In the genomic region with DNA sequence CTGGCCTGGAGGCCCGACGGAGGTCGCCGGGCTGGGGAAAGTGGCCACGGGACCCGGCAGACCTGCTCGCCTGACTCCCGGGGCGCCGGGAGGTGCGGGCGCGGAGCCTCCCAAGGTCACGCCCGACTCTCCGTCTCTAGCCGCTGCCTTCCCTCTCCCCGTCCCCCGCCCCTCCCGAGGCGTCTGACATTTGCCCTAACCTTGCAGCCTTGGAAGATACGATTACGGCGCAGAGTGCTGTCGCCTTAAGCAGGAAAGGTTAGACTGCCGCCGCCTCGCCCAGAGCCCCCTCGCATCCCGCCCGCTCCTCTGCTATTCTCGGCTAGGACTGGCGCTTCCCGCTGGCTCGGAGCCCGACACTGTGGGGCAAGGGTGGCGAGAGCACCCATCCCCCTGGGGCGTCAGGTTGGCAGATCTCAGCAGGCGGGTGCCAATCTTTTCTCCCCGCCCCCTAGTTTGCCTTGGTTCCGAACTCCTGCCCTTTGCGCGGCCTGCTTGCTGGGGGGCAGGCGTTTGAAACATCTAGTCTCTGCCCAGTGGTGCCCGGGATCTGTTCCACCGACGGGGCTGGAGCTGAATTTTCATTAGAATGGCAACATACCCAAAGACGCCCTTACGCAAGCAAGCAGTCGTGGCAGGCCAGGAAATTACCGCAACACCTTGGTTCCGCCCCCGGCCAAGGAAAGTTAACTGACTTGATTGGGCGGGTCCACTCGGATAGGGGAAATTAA, we compare ENCODE assay signal across 8 cellular contexts.
DNase-seq lines count a peak whose midpoint lies in the region; ATAC-seq lines count a peak whose summit lies in the region.

No MANE protein-coding gene starts in this region.

- peak overlapping the region; percentile 59 for H3K9ac ChIP-seq in muscle layer of colon (ENCODE audit: low read length)

- peak overlapping the region; percentile 82 for H3K27ac ChIP-seq in epithelial cell of prostate
- H3K27ac ChIP-seq in muscle layer of colon (ENCODE audit: low read depth, low read length): peak overlapping the region; percentile 62

- H3K27me3 ChIP-seq in muscle layer of colon (ENCODE audit: control insufficient read depth in 1 of 2, insufficient read depth in 2 of 2, low read length in 2 of 2): no peaks in the 10 kb centered on the region

- H3K36me3 ChIP-seq in muscle layer of colon (ENCODE audit: insufficient read depth, low read length): no peaks in the 10 kb centered on the region

- H3K4me1 ChIP-seq in muscle layer of colon (ENCODE audit: insufficient read depth, low read length): peaks cover 9% of the 10 kb centered on the region

- in situ Hi-C loops in ACHN (cut with HindIII; ENCODE audit: low pct_ligation_motif_present, low pct_unique_long_range_greater_than_20kb, low sequenced_read_pairs): no loop called here

- DNase-seq in ACHN (peak; percentile 80), NCI-H69 (lab: John Stamatoyannopoulos, UW) (peak; percentile 62), epithelial cell of prostate (ENCODE audit: low read depth, low spot score) (peak; percentile 70)
- peak; percentile 67 for DNase-seq in activated CD8-positive, alpha-beta memory T cell treated with anti-CD3 and anti-CD28 coated beads, Interleukin-2, amount 50 U/mL, for 4 hours
- peak; percentile 57 to 64 for DNase-seq in stimulated activated CD8-positive, alpha-beta memory T cell treated with anti-CD3 and anti-CD28 coated beads, Interleukin-7, amount 100 ng/mL, for 4 hours (ENCODE audit: low read depth in 2 of 2)

- ATAC-seq in GM18907 (IDR thresholded peaks at IDR 0.05; ENCODE audit: unreplicated experiment): peak; percentile 57
- ATAC-seq in HG03135 (IDR thresholded peaks at IDR 0.05; ENCODE audit: unreplicated experiment): peak; percentile 57

- H3K9me3 ChIP-seq in muscle layer of colon (ENCODE audit: low read length): no peaks in the 10 kb centered on the region

- peak overlapping the region; percentile 69 to 71 for H3K4me3 ChIP-seq in muscle layer of colon (ENCODE audit: low read depth in 1 of 2, low read length in 2 of 2)

Comparison
In these comparisons a context has a peak if more than half of its experiments do, and no peak if none do; other contexts are left out.
1. Peak in every context shown above with its lines: DNase-seq, ATAC-seq, H3K4me3 ChIP-seq and H3K27ac ChIP-seq.